Comparison of ENCODE assay signal across 10 cellular contexts in the genomic region with DNA sequence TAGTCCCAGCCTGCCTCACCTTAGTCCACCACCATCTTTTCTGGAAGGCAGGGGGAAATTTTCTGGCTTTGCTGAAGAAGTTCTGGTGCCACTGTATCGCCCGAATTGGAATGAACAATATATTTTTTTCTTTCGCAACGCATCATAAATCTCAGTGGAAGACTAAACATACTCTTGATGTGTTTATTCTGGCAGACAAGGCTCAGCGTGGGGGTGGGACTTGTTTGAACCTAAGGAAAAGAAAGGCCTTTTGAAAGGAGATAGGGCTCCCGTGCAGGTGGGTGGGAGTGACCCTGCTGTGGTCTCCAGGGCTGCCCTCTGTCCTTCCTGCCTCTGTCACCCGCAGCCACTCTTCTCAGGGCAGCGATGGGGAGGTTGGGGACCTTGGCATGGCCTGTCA. TPM values are rescaled to one million over a fixed set of nuclear protein-coding genes. Genes with fewer than 3 reads are reported as not detected.
DNase-seq lines count a peak whose midpoint lies in the region; ATAC-seq and TF ChIP-seq lines count a peak whose summit lies in the region.
"Had no signal": no experiment of that assay in that cellular context is flagged by ENCODE, and none has a peak within 500 bp of the region (broad histone marks: within the 10 kb centered on the region; RNA-seq: fewer than 3 reads in every experiment).

No MANE protein-coding gene starts in this region.

- DNase-seq in DMS79 (lab: John Stamatoyannopoulos, UW) = peak; percentile 88
- peak; percentile 77 for DNase-seq in NCI-H1092 (lab: John Stamatoyannopoulos, UW)
- DNase-seq in ascending aorta (ENCODE audit: low spot score in 2 of 2) = no peak
- no peak for DNase-seq in AG20443 (ENCODE audit: low spot score)
- DNase-seq in NCI-H82 treated with DMSO at 0.1 percent for 48 hours (lab: John Stamatoyannopoulos, UW; ENCODE audit: unreplicated experiment) = no peak
- DNase-seq: activated gamma-delta T cell, left lung, NCI-H82 had no signal

- H3K4me1 ChIP-seq in ascending aorta (peaks cover 20 to 61% of the 10 kb centered on the region in 2 donors), neutrophil (ENCODE audit: control insufficient read depth in 1 of 2, insufficient read depth in 1 of 2, low read depth in 1 of 2, low read length in 1 of 2) (peaks cover 28 to 34% of the 10 kb centered on the region in 2 experiments)

- H3K9me3 ChIP-seq in ascending aorta (no peaks in the 10 kb centered on the region), neutrophil (no peaks in the 10 kb centered on the region)
- H3K9me3 ChIP-seq: left lung had no signal

- H3K27ac ChIP-seq in ascending aorta (peak overlapping the region; percentile 52 to 68), neutrophil (peak overlapping the region; percentile 29)

- peaks cover 0 to 4% of the 10 kb centered on the region in 2 donors for H3K36me3 ChIP-seq in ascending aorta
- peaks cover 94% of the 10 kb centered on the region for H3K36me3 ChIP-seq in neutrophil

- ATAC-seq in HG03280 (IDR thresholded peaks at IDR 0.05; ENCODE audit: unreplicated experiment) = no peak

- TF ChIP-seq CTCF in ascending aorta (IDR thresholded peaks at IDR 0.05) = no peak
- no peak for TF ChIP-seq CTCF in neutrophil (IDR thresholded peaks at IDR 0.05)

- H3K27me3 ChIP-seq in ascending aorta = no peaks in the 10 kb centered on the region
- no peaks in the 10 kb centered on the region for H3K27me3 ChIP-seq in neutrophil
- H3K27me3 ChIP-seq: left lung had no signal

- H3K4me3 ChIP-seq in ascending aorta = no peak overlapping the region
- no peak overlapping the region for H3K4me3 ChIP-seq in neutrophil (ENCODE audit: low read depth in 1 of 2, low read length in 1 of 2)
- H3K4me3 ChIP-seq: left lung had no signal

- intact Hi-C loops in ascending aorta (cut with DNase I) = loop anchor here (2.0 to 10.0 kb wide), 2 partner anchors 15 to 683 kb away; no protein-coding TSS in a partner anchor

RNA-seq across cellular contexts. Expression of a gene that starts 42.5 kb away (rescaled TPM):
- 28.3 TPM for total RNA-seq in ascending aorta

Comparison
In these comparisons a context has a peak if more than half of its experiments do, and no peak if none do; other contexts are left out.
1. DNase-seq: peak in DMS79 (single experiment) and NCI-H1092 (single experiment); none in ascending aorta (0 of 2), AG20443 (single experiment) and NCI-H82 treated with DMSO at 0.1 percent for 48 hours (single experiment).